In the genomic region with DNA sequence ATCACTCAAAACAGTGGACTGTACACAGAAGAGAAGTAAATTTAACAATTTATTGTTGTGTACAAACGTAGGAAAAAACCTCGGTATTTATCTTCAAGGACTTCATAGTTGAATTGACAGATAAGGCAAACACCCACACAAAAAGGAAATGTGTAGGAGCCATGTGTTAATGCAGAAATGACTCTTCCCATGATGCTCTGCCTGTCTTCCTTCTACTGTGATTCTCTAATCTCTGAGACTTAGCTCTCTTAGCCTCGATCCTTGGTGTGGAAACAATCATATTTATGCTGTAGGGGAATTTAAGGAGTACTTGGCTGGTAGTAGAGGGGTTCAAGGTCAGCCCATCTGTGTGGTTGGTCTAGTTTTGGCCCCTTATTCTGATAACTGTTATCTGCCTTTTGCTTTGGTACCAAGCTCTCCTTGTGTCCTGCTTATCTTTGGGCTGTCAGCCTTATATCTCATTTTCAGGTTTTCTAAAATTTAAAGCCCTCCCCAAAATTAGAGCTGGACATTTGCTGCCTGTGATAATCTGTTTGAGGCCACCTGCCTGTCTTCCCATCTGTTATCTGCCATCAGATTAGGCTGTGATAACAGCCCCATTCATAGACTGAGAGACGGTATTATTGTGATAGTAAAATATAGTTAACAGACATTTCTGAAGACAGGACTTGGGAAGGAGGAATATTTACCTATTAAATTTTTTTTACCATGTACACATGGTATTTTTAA, we compare ENCODE assay signal across 1 cellular context.
TF ChIP-seq lines count a peak whose summit lies in the region.

No MANE protein-coding gene starts in this region.

TF ChIP-seq in K562, 482 proteins besides CTCF, POLR2A, EP300 and RAD21 (continued from another document):
- TF ChIP-seq, protein P1, sequence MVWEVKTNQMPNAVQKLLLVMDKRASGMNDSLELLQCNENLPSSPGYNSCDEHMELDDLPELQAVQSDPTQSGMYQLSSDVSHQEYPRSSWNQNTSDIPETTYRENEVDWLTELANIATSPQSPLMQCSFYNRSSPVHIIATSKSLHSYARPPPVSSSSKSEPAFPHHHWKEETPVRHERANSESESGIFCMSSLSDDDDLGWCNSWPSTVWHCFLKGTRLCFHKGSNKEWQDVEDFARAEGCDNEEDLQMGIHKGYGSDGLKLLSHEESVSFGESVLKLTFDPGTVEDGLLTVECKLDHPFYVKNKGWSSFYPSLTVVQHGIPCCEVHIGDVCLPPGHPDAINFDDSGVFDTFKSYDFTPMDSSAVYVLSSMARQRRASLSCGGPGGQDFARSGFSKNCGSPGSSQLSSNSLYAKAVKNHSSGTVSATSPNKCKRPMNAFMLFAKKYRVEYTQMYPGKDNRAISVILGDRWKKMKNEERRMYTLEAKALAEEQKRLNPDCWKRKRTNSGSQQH (CRISPR knock-in tag; IDR thresholded peaks at IDR 0.05), result no peak
- no peak for TF ChIP-seq ELF1 (tag; IDR thresholded peaks at IDR 0.05)
- no peak for TF ChIP-seq ESRRA (IDR thresholded peaks at IDR 0.05; ENCODE audit: borderline replicate concordance, low read depth)
- 0 out of 2 replicates have a peak, but pooled peaks have one; percentile 16 for TF ChIP-seq CREM (IDR thresholded peaks at IDR 0.05; ENCODE audit: low read depth)
- TF ChIP-seq ZNF316 (IDR thresholded peaks at IDR 0.05), result no peak
- TF ChIP-seq MEIS2 (IDR thresholded peaks at IDR 0.05; ENCODE audit: partially characterized antibody), result peak; percentile 10
- TF ChIP-seq, protein P2, sequence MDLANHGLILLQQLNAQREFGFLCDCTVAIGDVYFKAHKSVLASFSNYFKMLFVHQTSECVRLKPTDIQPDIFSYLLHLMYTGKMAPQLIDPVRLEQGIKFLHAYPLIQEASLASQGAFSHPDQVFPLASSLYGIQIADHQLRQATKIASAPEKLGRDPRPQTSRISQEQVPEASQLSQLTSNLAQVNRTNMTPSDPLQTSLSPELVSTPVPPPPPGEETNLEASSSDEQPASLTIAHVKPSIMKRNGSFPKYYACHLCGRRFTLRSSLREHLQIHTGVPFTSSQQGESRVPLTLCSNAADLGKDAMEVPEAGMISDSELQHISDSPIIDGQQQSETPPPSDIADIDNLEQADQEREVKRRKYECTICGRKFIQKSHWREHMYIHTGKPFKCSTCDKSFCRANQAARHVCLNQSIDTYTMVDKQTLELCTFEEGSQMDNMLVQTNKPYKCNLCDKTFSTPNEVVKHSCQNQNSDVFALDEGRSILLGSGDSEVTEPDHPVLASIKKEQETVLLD (IDR thresholded peaks at IDR 0.05), result no peak
- no peak for TF ChIP-seq ZNF444 (CRISPR knock-in tag; IDR thresholded peaks at IDR 0.05)
- no peak for TF ChIP-seq ZNF324 (CRISPR knock-in tag; IDR thresholded peaks at IDR 0.05)
- peak; percentile 75 for TF ChIP-seq TEAD4 (IDR thresholded peaks at IDR 0.05; ENCODE audit: low read length)
- no peak for TF ChIP-seq TEAD4 (CRISPR knock-in tag; IDR thresholded peaks at IDR 0.05; ENCODE audit: borderline replicate concordance)
- TF ChIP-seq, protein P3, sequence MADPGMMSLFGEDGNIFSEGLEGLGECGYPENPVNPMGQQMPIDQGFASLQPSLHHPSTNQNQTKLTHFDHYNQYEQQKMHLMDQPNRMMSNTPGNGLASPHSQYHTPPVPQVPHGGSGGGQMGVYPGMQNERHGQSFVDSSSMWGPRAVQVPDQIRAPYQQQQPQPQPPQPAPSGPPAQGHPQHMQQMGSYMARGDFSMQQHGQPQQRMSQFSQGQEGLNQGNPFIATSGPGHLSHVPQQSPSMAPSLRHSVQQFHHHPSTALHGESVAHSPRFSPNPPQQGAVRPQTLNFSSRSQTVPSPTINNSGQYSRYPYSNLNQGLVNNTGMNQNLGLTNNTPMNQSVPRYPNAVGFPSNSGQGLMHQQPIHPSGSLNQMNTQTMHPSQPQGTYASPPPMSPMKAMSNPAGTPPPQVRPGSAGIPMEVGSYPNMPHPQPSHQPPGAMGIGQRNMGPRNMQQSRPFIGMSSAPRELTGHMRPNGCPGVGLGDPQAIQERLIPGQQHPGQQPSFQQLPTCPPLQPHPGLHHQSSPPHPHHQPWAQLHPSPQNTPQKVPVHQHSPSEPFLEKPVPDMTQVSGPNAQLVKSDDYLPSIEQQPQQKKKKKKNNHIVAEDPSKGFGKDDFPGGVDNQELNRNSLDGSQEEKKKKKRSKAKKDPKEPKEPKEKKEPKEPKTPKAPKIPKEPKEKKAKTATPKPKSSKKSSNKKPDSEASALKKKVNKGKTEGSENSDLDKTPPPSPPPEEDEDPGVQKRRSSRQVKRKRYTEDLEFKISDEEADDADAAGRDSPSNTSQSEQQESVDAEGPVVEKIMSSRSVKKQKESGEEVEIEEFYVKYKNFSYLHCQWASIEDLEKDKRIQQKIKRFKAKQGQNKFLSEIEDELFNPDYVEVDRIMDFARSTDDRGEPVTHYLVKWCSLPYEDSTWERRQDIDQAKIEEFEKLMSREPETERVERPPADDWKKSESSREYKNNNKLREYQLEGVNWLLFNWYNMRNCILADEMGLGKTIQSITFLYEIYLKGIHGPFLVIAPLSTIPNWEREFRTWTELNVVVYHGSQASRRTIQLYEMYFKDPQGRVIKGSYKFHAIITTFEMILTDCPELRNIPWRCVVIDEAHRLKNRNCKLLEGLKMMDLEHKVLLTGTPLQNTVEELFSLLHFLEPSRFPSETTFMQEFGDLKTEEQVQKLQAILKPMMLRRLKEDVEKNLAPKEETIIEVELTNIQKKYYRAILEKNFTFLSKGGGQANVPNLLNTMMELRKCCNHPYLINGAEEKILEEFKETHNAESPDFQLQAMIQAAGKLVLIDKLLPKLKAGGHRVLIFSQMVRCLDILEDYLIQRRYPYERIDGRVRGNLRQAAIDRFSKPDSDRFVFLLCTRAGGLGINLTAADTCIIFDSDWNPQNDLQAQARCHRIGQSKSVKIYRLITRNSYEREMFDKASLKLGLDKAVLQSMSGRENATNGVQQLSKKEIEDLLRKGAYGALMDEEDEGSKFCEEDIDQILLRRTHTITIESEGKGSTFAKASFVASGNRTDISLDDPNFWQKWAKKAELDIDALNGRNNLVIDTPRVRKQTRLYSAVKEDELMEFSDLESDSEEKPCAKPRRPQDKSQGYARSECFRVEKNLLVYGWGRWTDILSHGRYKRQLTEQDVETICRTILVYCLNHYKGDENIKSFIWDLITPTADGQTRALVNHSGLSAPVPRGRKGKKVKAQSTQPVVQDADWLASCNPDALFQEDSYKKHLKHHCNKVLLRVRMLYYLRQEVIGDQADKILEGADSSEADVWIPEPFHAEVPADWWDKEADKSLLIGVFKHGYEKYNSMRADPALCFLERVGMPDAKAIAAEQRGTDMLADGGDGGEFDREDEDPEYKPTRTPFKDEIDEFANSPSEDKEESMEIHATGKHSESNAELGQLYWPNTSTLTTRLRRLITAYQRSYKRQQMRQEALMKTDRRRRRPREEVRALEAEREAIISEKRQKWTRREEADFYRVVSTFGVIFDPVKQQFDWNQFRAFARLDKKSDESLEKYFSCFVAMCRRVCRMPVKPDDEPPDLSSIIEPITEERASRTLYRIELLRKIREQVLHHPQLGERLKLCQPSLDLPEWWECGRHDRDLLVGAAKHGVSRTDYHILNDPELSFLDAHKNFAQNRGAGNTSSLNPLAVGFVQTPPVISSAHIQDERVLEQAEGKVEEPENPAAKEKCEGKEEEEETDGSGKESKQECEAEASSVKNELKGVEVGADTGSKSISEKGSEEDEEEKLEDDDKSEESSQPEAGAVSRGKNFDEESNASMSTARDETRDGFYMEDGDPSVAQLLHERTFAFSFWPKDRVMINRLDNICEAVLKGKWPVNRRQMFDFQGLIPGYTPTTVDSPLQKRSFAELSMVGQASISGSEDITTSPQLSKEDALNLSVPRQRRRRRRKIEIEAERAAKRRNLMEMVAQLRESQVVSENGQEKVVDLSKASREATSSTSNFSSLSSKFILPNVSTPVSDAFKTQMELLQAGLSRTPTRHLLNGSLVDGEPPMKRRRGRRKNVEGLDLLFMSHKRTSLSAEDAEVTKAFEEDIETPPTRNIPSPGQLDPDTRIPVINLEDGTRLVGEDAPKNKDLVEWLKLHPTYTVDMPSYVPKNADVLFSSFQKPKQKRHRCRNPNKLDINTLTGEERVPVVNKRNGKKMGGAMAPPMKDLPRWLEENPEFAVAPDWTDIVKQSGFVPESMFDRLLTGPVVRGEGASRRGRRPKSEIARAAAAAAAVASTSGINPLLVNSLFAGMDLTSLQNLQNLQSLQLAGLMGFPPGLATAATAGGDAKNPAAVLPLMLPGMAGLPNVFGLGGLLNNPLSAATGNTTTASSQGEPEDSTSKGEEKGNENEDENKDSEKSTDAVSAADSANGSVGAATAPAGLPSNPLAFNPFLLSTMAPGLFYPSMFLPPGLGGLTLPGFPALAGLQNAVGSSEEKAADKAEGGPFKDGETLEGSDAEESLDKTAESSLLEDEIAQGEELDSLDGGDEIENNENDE (IDR thresholded peaks at IDR 0.05; ENCODE audit: low read depth, low read length), result no peak
- 0 out of 2 replicates have a peak, but pooled peaks have one; percentile 49 for TF ChIP-seq ZNF766 (CRISPR knock-in tag; conservative IDR thresholded peaks at IDR 0.05)
- TF ChIP-seq, protein P4, sequence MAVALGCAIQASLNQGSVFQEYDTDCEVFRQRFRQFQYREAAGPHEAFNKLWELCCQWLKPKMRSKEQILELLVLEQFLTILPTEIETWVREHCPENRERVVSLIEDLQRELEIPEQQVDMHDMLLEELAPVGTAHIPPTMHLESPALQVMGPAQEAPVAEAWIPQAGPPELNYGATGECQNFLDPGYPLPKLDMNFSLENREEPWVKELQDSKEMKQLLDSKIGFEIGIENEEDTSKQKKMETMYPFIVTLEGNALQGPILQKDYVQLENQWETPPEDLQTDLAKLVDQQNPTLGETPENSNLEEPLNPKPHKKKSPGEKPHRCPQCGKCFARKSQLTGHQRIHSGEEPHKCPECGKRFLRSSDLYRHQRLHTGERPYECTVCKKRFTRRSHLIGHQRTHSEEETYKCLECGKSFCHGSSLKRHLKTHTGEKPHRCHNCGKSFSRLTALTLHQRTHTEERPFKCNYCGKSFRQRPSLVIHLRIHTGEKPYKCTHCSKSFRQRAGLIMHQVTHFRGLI (CRISPR knock-in tag; IDR thresholded peaks at IDR 0.05), result no peak
- no peak for TF ChIP-seq ZNF146 (CRISPR knock-in tag; IDR thresholded peaks at IDR 0.05; ENCODE audit: unreplicated experiment)
- TF ChIP-seq POLR2B (IDR thresholded peaks at IDR 0.05; ENCODE audit: low read depth, partially characterized antibody), result no peak
- TF ChIP-seq MTA1 (IDR thresholded peaks at IDR 0.05; ENCODE audit: borderline replicate concordance), result no peak
- peak; percentile 26; the same call in 1 of the 2 replicates for TF ChIP-seq PML (IDR thresholded peaks at IDR 0.05; ENCODE audit: low read length)
- TF ChIP-seq, protein P5, sequence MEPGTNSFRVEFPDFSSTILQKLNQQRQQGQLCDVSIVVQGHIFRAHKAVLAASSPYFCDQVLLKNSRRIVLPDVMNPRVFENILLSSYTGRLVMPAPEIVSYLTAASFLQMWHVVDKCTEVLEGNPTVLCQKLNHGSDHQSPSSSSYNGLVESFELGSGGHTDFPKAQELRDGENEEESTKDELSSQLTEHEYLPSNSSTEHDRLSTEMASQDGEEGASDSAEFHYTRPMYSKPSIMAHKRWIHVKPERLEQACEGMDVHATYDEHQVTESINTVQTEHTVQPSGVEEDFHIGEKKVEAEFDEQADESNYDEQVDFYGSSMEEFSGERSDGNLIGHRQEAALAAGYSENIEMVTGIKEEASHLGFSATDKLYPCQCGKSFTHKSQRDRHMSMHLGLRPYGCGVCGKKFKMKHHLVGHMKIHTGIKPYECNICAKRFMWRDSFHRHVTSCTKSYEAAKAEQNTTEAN (CRISPR knock-in tag; IDR thresholded peaks at IDR 0.05), result no peak
- TF ChIP-seq SRSF3 (IDR thresholded peaks at IDR 0.05; ENCODE audit: insufficient read depth, low read length), result no peak
- TF ChIP-seq, protein P6, sequence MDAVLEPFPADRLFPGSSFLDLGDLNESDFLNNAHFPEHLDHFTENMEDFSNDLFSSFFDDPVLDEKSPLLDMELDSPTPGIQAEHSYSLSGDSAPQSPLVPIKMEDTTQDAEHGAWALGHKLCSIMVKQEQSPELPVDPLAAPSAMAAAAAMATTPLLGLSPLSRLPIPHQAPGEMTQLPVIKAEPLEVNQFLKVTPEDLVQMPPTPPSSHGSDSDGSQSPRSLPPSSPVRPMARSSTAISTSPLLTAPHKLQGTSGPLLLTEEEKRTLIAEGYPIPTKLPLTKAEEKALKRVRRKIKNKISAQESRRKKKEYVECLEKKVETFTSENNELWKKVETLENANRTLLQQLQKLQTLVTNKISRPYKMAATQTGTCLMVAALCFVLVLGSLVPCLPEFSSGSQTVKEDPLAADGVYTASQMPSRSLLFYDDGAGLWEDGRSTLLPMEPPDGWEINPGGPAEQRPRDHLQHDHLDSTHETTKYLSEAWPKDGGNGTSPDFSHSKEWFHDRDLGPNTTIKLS (IDR thresholded peaks at IDR 0.05; ENCODE audit: borderline replicate concordance, low read depth), result no peak
- TF ChIP-seq TCF7 (IDR thresholded peaks at IDR 0.05; ENCODE audit: borderline replicate concordance), result no peak
- TF ChIP-seq, protein P7, sequence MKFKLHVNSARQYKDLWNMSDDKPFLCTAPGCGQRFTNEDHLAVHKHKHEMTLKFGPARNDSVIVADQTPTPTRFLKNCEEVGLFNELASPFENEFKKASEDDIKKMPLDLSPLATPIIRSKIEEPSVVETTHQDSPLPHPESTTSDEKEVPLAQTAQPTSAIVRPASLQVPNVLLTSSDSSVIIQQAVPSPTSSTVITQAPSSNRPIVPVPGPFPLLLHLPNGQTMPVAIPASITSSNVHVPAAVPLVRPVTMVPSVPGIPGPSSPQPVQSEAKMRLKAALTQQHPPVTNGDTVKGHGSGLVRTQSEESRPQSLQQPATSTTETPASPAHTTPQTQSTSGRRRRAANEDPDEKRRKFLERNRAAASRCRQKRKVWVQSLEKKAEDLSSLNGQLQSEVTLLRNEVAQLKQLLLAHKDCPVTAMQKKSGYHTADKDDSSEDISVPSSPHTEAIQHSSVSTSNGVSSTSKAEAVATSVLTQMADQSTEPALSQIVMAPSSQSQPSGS (CRISPR knock-in tag; IDR thresholded peaks at IDR 0.05), result no peak
- TF ChIP-seq MYC (IDR thresholded peaks at IDR 0.05; ENCODE audit: low read depth, low read length), result no peak
- TF ChIP-seq MYC (CRISPR knock-in tag; IDR thresholded peaks at IDR 0.05; ENCODE audit: borderline replicate concordance, low read depth), result no peak
- TF ChIP-seq, protein P8, sequence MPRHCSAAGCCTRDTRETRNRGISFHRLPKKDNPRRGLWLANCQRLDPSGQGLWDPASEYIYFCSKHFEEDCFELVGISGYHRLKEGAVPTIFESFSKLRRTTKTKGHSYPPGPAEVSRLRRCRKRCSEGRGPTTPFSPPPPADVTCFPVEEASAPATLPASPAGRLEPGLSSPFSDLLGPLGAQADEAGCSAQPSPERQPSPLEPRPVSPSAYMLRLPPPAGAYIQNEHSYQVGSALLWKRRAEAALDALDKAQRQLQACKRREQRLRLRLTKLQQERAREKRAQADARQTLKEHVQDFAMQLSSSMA (CRISPR knock-in tag; IDR thresholded peaks at IDR 0.05), result no peak
- no peak for TF ChIP-seq ZNF445 (CRISPR knock-in tag; IDR thresholded peaks at IDR 0.05; ENCODE audit: low read depth)
- peak; percentile 16; the same call in 1 of the 2 replicates for TF ChIP-seq ARID1B (IDR thresholded peaks at IDR 0.05)
